In the genomic region with DNA sequence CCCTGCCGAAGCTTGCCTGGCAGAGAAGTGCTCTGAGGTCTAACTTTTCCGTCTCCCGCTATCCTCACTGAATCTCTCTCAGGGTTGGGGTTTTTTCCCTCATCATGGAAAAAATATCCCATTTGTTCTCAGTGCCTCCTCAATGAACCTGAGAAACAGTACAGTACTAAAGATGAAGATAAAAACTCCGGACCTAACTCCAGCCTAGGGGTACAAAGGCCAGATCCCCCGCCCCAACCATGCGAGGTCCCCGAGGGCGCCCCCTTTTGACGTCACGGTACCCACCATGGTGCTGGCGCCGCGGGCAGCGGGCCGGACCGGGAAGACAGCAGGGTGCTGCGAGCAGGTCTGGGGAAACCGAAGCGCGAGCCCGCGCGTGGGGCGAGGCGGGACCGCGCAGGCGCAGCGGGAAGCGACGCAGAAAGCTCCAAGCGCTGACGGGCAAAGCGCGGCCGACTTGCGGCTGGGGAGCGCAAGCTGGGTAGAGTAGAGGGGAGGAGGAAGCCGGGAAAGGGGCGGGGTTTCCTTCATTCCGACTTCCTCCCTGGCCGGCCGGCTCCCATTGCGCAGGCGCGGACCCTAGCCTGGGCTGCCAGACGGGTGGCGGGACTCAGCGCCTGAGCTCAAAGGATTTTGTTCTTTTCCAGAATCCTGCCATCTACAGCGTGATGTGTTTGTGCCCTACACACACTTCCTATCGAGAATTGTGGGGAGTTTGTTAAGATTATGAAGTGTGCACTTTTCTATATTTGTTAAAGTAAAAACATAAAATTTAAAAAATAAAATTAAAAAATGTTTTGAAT, we compare ENCODE assay signal across 8 cellular contexts. TPM values are rescaled to one million over a fixed set of nuclear protein-coding genes. Genes with fewer than 3 reads are reported as not detected.
DNase-seq lines count a peak whose midpoint lies in the region; ATAC-seq, FAIRE-seq and TF ChIP-seq lines count a peak whose summit lies in the region.

A gene (minus strand): TSS at position 497 of the 803 bp plus-strand sequence. CDS start 209 bp downstream, at position 288.

- TF ChIP-seq CTCF in GM13976 (IDR thresholded peaks at IDR 0.05; ENCODE audit: borderline replicate concordance, control extremely low read depth, extremely low read depth, insufficient read depth, missing control alignments) = no peak
- peak; percentile 30 for TF ChIP-seq CTCF in left ventricle myocardium inferior (IDR thresholded peaks at IDR 0.05; ENCODE audit: borderline replicate concordance)
- peak; percentile 19 for TF ChIP-seq CTCF in psoas muscle (IDR thresholded peaks at IDR 0.05)

- peaks cover 5% of the 10 kb centered on the region for H3K36me3 Mint-ChIP-seq in T-helper 17 cell (ENCODE audit: low read depth)

- H3K36me3 ChIP-seq in left ventricle myocardium inferior (peaks cover 9% of the 10 kb centered on the region), psoas muscle (ENCODE audit: insufficient read depth in 1 of 2, low read depth in 1 of 2) (peaks cover 0 to 35% of the 10 kb centered on the region in 2 donors)

- H3K4me3 Mint-ChIP-seq in T-helper 17 cell = peak within 1 kb of the TSS; percentile 94

- DNase-seq in GM13976 (ENCODE audit: low spot score) (peak; percentile 100), NCI-H146 treated with DMSO at 0.1 percent for 48 hours (lab: John Stamatoyannopoulos, UW; ENCODE audit: unreplicated experiment) (peak; percentile 92), T-helper 17 cell (peak; percentile 96 to 97 (median 97)), amygdala (lab: John Stamatoyannopoulos, UW) (peak; percentile 52 to 98 (median 94)), left ventricle myocardium inferior (peak; percentile 98), psoas muscle (peak; percentile 98 to 99), urothelium cell line (ENCODE audit: low spot score) (peak; percentile 99)

- H3K27me3 ChIP-seq in left ventricle myocardium inferior (ENCODE audit: low read depth) (no peaks in the 10 kb centered on the region), psoas muscle (ENCODE audit: insufficient read depth in 3 of 3, low read length in 2 of 3) (no peaks in the 10 kb centered on the region)

- peak within 1 kb of the TSS; percentile 94 for H3K27ac Mint-ChIP-seq in T-helper 17 cell

- FAIRE-seq in urothelium cell line (lab: Jason Lieb, UNC) = no peak

- H3K9me3 ChIP-seq in T-helper 17 cell (ENCODE audit: control insufficient read depth, low read length, poor library complexity, severe bottlenecking) = no peaks in the 10 kb centered on the region
- H3K9me3 ChIP-seq in left ventricle myocardium inferior (replicated peaks) = no peaks in the 10 kb centered on the region
- no peaks in the 10 kb centered on the region for H3K9me3 ChIP-seq in psoas muscle

- H3K4me1 ChIP-seq in left ventricle myocardium inferior = peaks cover 20% of the 10 kb centered on the region
- H3K4me1 ChIP-seq in psoas muscle = peaks cover 13% of the 10 kb centered on the region

- 0 to 1% (median 0%) methylated on average over 49 to 51 of the region's 51 CpGs for whole genome bisulfite sequencing in psoas muscle, 3 donors

- in situ Hi-C loops in GM13976 (cut with MboI; ENCODE audit: low sequenced_read_pairs, unreplicated experiment) = no loop called here

- intact Hi-C loops in left ventricle myocardium inferior (cut with micrococcal nuclease) = no loop called here
- intact Hi-C loops in psoas muscle (cut with DNase I) = no loop called here

- H3K4me3 ChIP-seq in left ventricle myocardium inferior (peak within 1 kb of the TSS; percentile 79), psoas muscle (peak within 1 kb of the TSS; percentile 68)

- H3K27ac ChIP-seq in left ventricle myocardium inferior (replicated peaks) (peak within 1 kb of the TSS; percentile 94), psoas muscle (peak within 1 kb of the TSS; percentile 86)

- H3K27me3 Mint-ChIP-seq in T-helper 17 cell = no peaks in the 10 kb centered on the region

- H3K4me1 Mint-ChIP-seq in T-helper 17 cell = peaks cover 23% of the 10 kb centered on the region

- ATAC-seq in HG02870 (IDR thresholded peaks at IDR 0.05; ENCODE audit: unreplicated experiment) (peak; percentile 86), T-helper 17 cell (peak; percentile 99), psoas muscle (peak; percentile 98 to 99 (median 98))

RNA-seq across cellular contexts. Expression of the gene that starts here (rescaled TPM):
- total RNA-seq in T-helper 17 cell (10 to 100 TPM; 20.9 to 22.5 TPM), left ventricle myocardium inferior (19.4 TPM), psoas muscle (10 to 100 TPM; 19.5 to 42.9 (median 28.7) TPM)
- polyA plus RNA-seq in psoas muscle = 10 to 100 TPM; 35.3 to 92.1 (median 44.2) TPM

Comparison
In these comparisons a context has a peak if more than half of its experiments do, and no peak if none do; other contexts are left out.
1. Peak in every context shown above with its lines: DNase-seq, ATAC-seq, H3K4me3 ChIP-seq and H3K27ac ChIP-seq.